In the genomic region with DNA sequence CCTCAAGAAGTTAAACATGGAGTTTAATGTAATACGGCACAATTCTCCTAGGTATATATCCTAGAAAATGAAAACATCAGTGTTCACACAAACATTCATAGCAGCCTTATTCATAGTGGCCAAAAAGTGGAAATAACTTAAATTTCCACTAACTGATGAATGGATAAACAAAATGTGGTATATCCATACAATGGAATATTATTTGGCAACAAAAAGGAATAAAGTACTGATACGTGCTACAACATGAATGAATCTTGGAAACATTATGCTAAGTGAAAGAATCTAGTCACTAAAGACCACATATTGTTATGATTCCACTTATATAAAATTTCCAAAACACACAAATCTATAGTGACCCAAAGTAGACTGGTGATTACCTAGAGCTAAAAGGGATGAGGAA, we compare ENCODE assay signal across 38 cellular contexts. TPM values are rescaled to one million over a fixed set of nuclear protein-coding genes. Genes with fewer than 3 reads are reported as not detected.
"Had no signal": no experiment of that assay in that cellular context is flagged by ENCODE, and none has a peak within 500 bp of the region (broad histone marks: within the 10 kb centered on the region; RNA-seq: fewer than 3 reads in every experiment).

No MANE protein-coding gene starts in this region.

- DNase-seq: Karpas-422, Kasumi-1, MG63, MM.1S, MV-4-11, NCI-H1048, NCI-H1092, NCI-H1092 treated with DMSO at 0.1 percent for 48 hours, NCI-H1105, NCI-H1105 treated with DMSO at 0.1 percent for 48 hours, NCI-H1417, NCI-H1417 treated with DMSO at 0.1 percent for 48 hours, NCI-H1436, NCI-H1436 treated with DMSO at 0.1 percent for 48 hours, NCI-H146, NCI-H1694, NCI-H1694 treated with DMSO at 0.1 percent for 48 hours, NCI-H187, NCI-H187 treated with DMSO at 0.1 percent for 48 hours, NCI-H1930, NCI-H2029, NCI-H2029 treated with DMSO at 0.1 percent for 48 hours, NCI-H2081, NCI-H2081 treated with DMSO at 0.1 percent for 48 hours, NCI-H2107, NCI-H2171, NCI-H2171 treated with DMSO at 0.1 percent for 48 hours, NCI-H2227 treated with DMSO at 0.1 percent for 48 hours, NCI-H226, NCI-H345, NCI-H446, NCI-H446 treated with DMSO at 0.1 percent for 48 hours, NCI-H510A, NCI-H510A treated with DMSO at 0.1 percent for 48 hours had no signal

- H3K9me3 ChIP-seq: MG63 had no signal

- H3K27me3 ChIP-seq: MG63 had no signal

- H3K4me3 ChIP-seq: MG63 had no signal

RNA-seq across cellular contexts. Expression of a gene that starts 31.1 kb away (rescaled TPM):
- total RNA-seq: LHCN-M2, M059J, MCF 10A, NCI-H460 had no signal

RNA-seq across cellular contexts. Expression of a gene that starts 47.1 kb away (rescaled TPM):
- total RNA-seq: LHCN-M2, MCF 10A, NCI-H460 had no signal

RNA-seq across cellular contexts. Expression of a gene that starts 59.7 kb away (rescaled TPM):
- total RNA-seq: MCF 10A, NCI-H460 had no signal
